In the genomic region with DNA sequence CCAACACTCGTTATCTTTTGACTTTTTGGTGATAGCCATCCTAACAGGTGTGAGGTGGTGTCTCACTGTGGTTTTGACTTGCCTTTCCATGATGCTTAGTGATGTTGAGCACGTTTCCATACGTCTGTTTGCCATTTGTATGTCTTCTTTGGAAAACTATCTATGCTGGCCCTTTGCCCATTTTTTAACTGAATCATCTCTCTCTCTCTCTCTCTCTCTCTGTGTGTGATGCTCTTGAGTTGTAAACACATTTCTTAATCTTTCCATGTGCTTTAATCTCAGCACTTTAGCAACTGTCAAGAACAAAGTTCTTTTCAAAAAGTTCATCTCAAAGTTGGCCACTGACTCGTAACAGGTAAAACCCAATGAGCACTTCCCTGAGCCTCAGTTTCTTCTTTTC, we compare ENCODE assay signal across 12 cellular contexts. TPM values are rescaled to one million over a fixed set of nuclear protein-coding genes. Genes with fewer than 3 reads are reported as not detected.
"Had no signal": no experiment of that assay in that cellular context is flagged by ENCODE, and none has a peak within 500 bp of the region (broad histone marks: within the 10 kb centered on the region; RNA-seq: fewer than 3 reads in every experiment).

No MANE protein-coding gene starts in this region.

- H3K9me3 ChIP-seq: gastrocnemius medialis, left lung, neutrophil had no signal

- ATAC-seq: gastrocnemius medialis; left lung; naive thymus-derived CD8-positive, alpha-beta T cell had no signal

- H3K4me2 ChIP-seq: smooth muscle cell had no signal

- H3K27me3 ChIP-seq: gastrocnemius medialis, left lung, neutrophil had no signal

- H3K36me3 ChIP-seq: gastrocnemius medialis, left lung, neutrophil had no signal

- DNase-seq: central memory CD4-positive, alpha-beta T cell; effector memory CD4-positive, alpha-beta T cell; gastrocnemius medialis; left lung; mesendoderm; naive thymus-derived CD8-positive, alpha-beta T cell; posterior cingulate gyrus; stimulated activated CD4-positive, alpha-beta T cell treated with anti-CD3 and anti-CD28 coated beads, Interleukin-2, amount 100 ng/mL, for 48 hours; stimulated activated naive CD4-positive, alpha-beta T cell treated with Interleukin-2 at 50 U/mL for 16 hours had no signal

- H3K4me1 ChIP-seq: gastrocnemius medialis, left lung had no signal

- H3K4me3 ChIP-seq: gastrocnemius medialis, left lung, lung, smooth muscle cell had no signal

- H3K27ac ChIP-seq: gastrocnemius medialis, left lung, neutrophil had no signal

RNA-seq across cellular contexts. Expression of a gene that starts 10.5 kb away (rescaled TPM):
- total RNA-seq: naive thymus-derived CD8-positive, alpha-beta T cell had no signal
